8 cellular contexts compared by ENCODE assay signal in the genomic region with DNA sequence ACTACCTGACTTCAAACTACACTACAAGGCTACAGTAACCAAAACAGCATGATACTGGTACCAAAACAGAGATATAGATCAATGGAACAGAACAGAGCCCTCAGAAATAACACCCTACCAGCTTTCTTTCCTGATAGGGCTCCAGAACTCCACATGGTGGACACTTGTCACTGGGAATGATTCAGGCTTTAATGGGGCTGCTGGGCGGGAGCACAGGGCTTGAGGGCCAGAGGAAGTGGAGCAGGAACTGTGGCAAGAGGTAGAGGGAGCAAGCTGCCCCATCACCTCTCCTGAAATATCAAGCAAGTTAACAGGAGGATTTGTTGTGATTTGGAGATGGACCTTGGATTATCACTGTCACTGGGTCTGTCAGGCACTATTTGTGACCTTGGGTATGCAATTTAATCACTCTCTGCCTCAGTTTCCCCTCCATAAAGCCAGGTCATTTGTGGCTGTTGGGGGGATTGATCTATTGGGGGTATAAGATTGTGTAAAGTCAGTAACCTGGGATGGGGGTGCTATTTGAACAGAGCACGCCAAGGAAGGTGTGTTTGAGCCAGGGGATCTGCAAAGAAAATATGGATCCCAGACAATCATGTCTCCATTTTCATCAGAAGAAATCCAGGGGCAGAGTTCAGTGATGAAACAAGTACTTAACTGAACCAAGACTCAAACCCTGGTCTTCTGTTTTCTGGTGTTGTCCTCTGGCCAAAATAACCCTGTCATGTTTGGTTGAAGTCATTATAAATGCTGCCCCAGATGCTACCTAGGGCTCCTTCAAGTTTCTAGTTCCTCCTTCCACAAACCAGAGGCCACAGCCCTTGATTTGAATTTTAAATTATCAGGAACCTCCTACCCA. TPM values are rescaled to one million over a fixed set of nuclear protein-coding genes. Genes with fewer than 3 reads are reported as not detected.
A peak's percentile ranks its signal among the peaks of the same experiment; 100 is the strongest.
DNase-seq lines count a peak whose midpoint lies in the region; ATAC-seq, FAIRE-seq and TF ChIP-seq lines count a peak whose summit lies in the region.

No MANE protein-coding gene starts in this region.

- no peak overlapping the region for H3K4me3 ChIP-seq in muscle layer of duodenum (ENCODE audit: low read depth in 1 of 2, low read length in 2 of 2)

- TF ChIP-seq POLR2A in GM12892 (IDR thresholded peaks at IDR 0.05; ENCODE audit: low read depth, low read length), result no peak

- no peaks in the 10 kb centered on the region for H3K27me3 ChIP-seq in muscle layer of duodenum (ENCODE audit: low read depth, low read length)

- in situ Hi-C loops in G401 (cut with HindIII; ENCODE audit: low sequenced_read_pairs), result no loop called here

- ATAC-seq in GM18502 (IDR thresholded peaks at IDR 0.05; ENCODE audit: poor library complexity, unreplicated experiment) (peak; percentile 79), GM21786 (IDR thresholded peaks at IDR 0.05; ENCODE audit: unreplicated experiment) (peak; percentile 75)

- no peak for FAIRE-seq in GM12892 (lab: Jason Lieb, UNC)

- peaks cover 0 to 3% of the 10 kb centered on the region in 2 donors for H3K9me3 ChIP-seq in muscle layer of duodenum (ENCODE audit: control insufficient read depth in 1 of 2, low read length in 2 of 2)

- peaks cover 0 to 3% of the 10 kb centered on the region in 2 donors for H3K4me1 ChIP-seq in muscle layer of duodenum (ENCODE audit: control insufficient read depth in 1 of 2, insufficient read depth in 2 of 2, low read length in 2 of 2)

- DNase-seq in Kasumi-1 (lab: John Stamatoyannopoulos, UW) (peak; percentile 87 to 89), G401 (ENCODE audit: low spot score) (no peak), DMS153 treated with DMSO at 0.1 percent for 48 hours (lab: John Stamatoyannopoulos, UW; ENCODE audit: unreplicated experiment) (no peak), SK-N-DZ (ENCODE audit: low spot score) (no peak), GM12892 (ENCODE audit: insufficient read length) (no peak)

- H3K27ac ChIP-seq in muscle layer of duodenum (ENCODE audit: low read length), result peak overlapping the region; percentile 62

- no peaks in the 10 kb centered on the region for H3K36me3 ChIP-seq in muscle layer of duodenum (ENCODE audit: control insufficient read depth in 1 of 2, insufficient read depth in 2 of 2, low read length in 2 of 2)

RNA-seq across cellular contexts. Expression of gene ETS2, which starts 25.2 kb away (rescaled TPM):
- 0.86 and 1.8 TPM in 2 replicates for total RNA-seq in G401 (2014; rRNA removed; shearing (Covaris generic))
- polyA plus RNA-seq in SK-N-DZ (2014; cell fraction: cytosol; rRNA removed), result 9.5 and 10.3 TPM in 2 replicates
- polyA plus RNA-seq in SK-N-DZ (2014; cell fraction: nucleus; rRNA removed), result 8.1 and 8.4 TPM in 2 replicates
- polyA plus RNA-seq in GM12892 (2012; ENCODE audit: missing spikeins), result 3.3 TPM

Comparison
In these comparisons a context has a peak if more than half of its experiments do, and no peak if none do; other contexts are left out.
1. DNase-seq: peak in Kasumi-1 (2 of 2); none in G401 (single experiment), DMS153 treated with DMSO at 0.1 percent for 48 hours (single experiment), SK-N-DZ (single experiment) and GM12892 (single experiment).